ENCODE assay signal across 16 cellular contexts in the genomic region with DNA sequence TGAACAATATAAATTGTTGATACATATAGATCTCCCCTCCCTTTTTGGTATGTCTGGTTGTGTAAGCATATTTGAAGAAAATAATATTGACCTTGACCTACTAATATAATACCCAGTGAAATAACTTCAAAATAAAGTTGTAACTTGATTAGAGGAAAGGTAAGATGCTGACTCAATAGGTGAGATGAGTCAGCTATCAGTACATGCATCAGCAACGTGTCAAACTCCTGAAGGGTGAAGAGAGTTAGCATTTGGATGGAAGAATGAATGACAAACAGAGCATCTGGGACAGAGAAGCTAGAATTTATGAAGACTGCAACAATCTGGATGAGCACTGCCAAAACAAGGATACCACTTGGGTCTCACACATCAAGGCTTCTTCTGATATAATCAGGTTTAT.
DNase-seq lines count a peak whose midpoint lies in the region; ATAC-seq, FAIRE-seq and TF ChIP-seq lines count a peak whose summit lies in the region.
"Had no signal": no experiment of that assay in that cellular context is flagged by ENCODE, and none has a peak within 500 bp of the region (broad histone marks: within the 10 kb centered on the region; RNA-seq: fewer than 3 reads in every experiment).

No MANE protein-coding gene starts in this region.

- H3K36me3 ChIP-seq in K562 (ENCODE audit: control insufficient read depth, insufficient read depth, low read length) = no peaks in the 10 kb centered on the region
- H3K36me3 ChIP-seq: heart left ventricle, uterus had no signal

- no peak overlapping the region for H3K27ac ChIP-seq in K562 (ENCODE audit: extremely low read depth, low read depth, low read length)
- H3K27ac ChIP-seq: heart left ventricle, uterus had no signal

- BruUV-seq in K562 (replicated peaks; lab: Mats Ljungman, UMichigan) = no TSS peak

- intact Hi-C loops in K562 (cut with micrococcal nuclease) = no loop called here

- POLR2A ChIA-PET in K562 (lab: Yijun Ruan, JAX) = interaction anchor here (1.6 kb wide), 1 partner anchor 14 kb away, joined by 4 read pairs; no protein-coding TSS in a partner anchor

- no peaks in the 10 kb centered on the region for H3K9me1 ChIP-seq in K562 (ENCODE audit: control insufficient read depth, insufficient read depth, low read length)

- peaks cover 63% of the 10 kb centered on the region for H3K79me2 ChIP-seq in K562 (ENCODE audit: control insufficient read depth, insufficient read depth, low read length)

- H3K9ac ChIP-seq in K562 (ENCODE audit: insufficient read depth in 1 of 2, low read depth in 2 of 2, low read length in 2 of 2) = no peak overlapping the region

- no peak for TF ChIP-seq CTCF in K562 (IDR thresholded peaks at IDR 0.05 in 2 of 3, conservative IDR thresholded peaks at IDR 0.05 in 1 of 3; ENCODE audit: insufficient read depth in 2 of 3, low read depth in 1 of 3, low read length in 3 of 3)

- no peak overlapping the region for H3K4me3 ChIP-seq in K562
- H3K4me3 ChIP-seq: heart left ventricle, uterus had no signal

- peaks cover 54% of the 10 kb centered on the region for H3K4me1 Mint-ChIP-seq in activated naive CD4-positive, alpha-beta T cell treated with anti-CD3 and anti-CD28 coated beads, Interleukin-2, amount 50 U/mL, for 24 hours
- H3K4me1 Mint-ChIP-seq in stimulated activated effector memory CD8-positive, alpha-beta T cell treated with anti-CD3 and anti-CD28 coated beads, Interleukin-12 subunit alpha, Interleukin-12 subunit beta, amount 100 ng/mL, for 72 hours = peaks cover 44% of the 10 kb centered on the region

- H3K9me3 Mint-ChIP-seq in activated naive CD4-positive, alpha-beta T cell treated with anti-CD3 and anti-CD28 coated beads, Interleukin-2, amount 50 U/mL, for 24 hours = no peaks in the 10 kb centered on the region
- H3K9me3 Mint-ChIP-seq in stimulated activated effector memory CD8-positive, alpha-beta T cell treated with anti-CD3 and anti-CD28 coated beads, Interleukin-12 subunit alpha, Interleukin-12 subunit beta, amount 100 ng/mL, for 72 hours = no peaks in the 10 kb centered on the region
- H3K9me3 Mint-ChIP-seq: naive thymus-derived CD8-positive, alpha-beta T cell; T-cell had no signal

- CTCF ChIA-PET in K562 (lab: Yijun Ruan, JAX; ENCODE audit: low intra/inter-chr PET ratio) = no interaction called here

- in situ Hi-C loops in K562 (cut with MboI) = no loop called here

- ATAC-seq in K562 (no peak), HG03045 (IDR thresholded peaks at IDR 0.05; ENCODE audit: unreplicated experiment) (no peak)
- ATAC-seq in stimulated activated effector memory CD8-positive, alpha-beta T cell treated with anti-CD3 and anti-CD28 coated beads, Interleukin-12 subunit alpha, Interleukin-12 subunit beta, amount 100 ng/mL, for 72 hours = peak; percentile 81
- ATAC-seq: heart left ventricle; naive thymus-derived CD8-positive, alpha-beta T cell had no signal

- peaks cover 4% of the 10 kb centered on the region for H3K36me3 Mint-ChIP-seq in activated naive CD4-positive, alpha-beta T cell treated with anti-CD3 and anti-CD28 coated beads, Interleukin-2, amount 50 U/mL, for 24 hours
- no peaks in the 10 kb centered on the region for H3K36me3 Mint-ChIP-seq in stimulated activated effector memory CD8-positive, alpha-beta T cell treated with anti-CD3 and anti-CD28 coated beads, Interleukin-12 subunit alpha, Interleukin-12 subunit beta, amount 100 ng/mL, for 72 hours

- no peaks in the 10 kb centered on the region for H3K27me3 Mint-ChIP-seq in activated naive CD4-positive, alpha-beta T cell treated with anti-CD3 and anti-CD28 coated beads, Interleukin-2, amount 50 U/mL, for 24 hours
- H3K27me3 Mint-ChIP-seq: naive thymus-derived CD8-positive, alpha-beta T cell; T-cell had no signal

- H2AFZ ChIP-seq in K562 (ENCODE audit: low read depth, low read length) = no peak overlapping the region

- H3K4me2 ChIP-seq in K562 (ENCODE audit: insufficient read depth, low read length) = no peak overlapping the region

- H3K4me3 Mint-ChIP-seq in activated naive CD4-positive, alpha-beta T cell treated with anti-CD3 and anti-CD28 coated beads, Interleukin-2, amount 50 U/mL, for 24 hours = peak overlapping the region; percentile 0
- no peak overlapping the region for H3K4me3 Mint-ChIP-seq in stimulated activated effector memory CD8-positive, alpha-beta T cell treated with anti-CD3 and anti-CD28 coated beads, Interleukin-12 subunit alpha, Interleukin-12 subunit beta, amount 100 ng/mL, for 72 hours

- no peak for TF ChIP-seq POLR2A in K562 (conservative IDR thresholded peaks at IDR 0.05)

- no peak overlapping the region for H3K27ac Mint-ChIP-seq in activated naive CD4-positive, alpha-beta T cell treated with anti-CD3 and anti-CD28 coated beads, Interleukin-2, amount 50 U/mL, for 24 hours
- no peak overlapping the region for H3K27ac Mint-ChIP-seq in stimulated activated effector memory CD8-positive, alpha-beta T cell treated with anti-CD3 and anti-CD28 coated beads, Interleukin-12 subunit alpha, Interleukin-12 subunit beta, amount 100 ng/mL, for 72 hours
- H3K27ac Mint-ChIP-seq: T-cell had no signal

- no peaks in the 10 kb centered on the region for H3K9me3 ChIP-seq in K562 (replicated peaks; ENCODE audit: control insufficient read depth, insufficient read depth, low read depth, low read length)
- H3K9me3 ChIP-seq: heart left ventricle, uterus had no signal

- DNase-seq in activated naive CD4-positive, alpha-beta T cell treated with anti-CD3 and anti-CD28 coated beads, Interleukin-2, amount 50 U/mL, for 16 hours = no peak
- DNase-seq in HT1080 (ENCODE audit: low read depth) (peak; percentile 32), K562 (ENCODE audit: extremely low read depth in 1 of 4, low spot score in 3 of 4) (no peak), NCI-H2029 treated with DMSO at 0.1 percent for 48 hours (lab: John Stamatoyannopoulos, UW) (no peak), AG08395 (ENCODE audit: low spot score) (no peak)
- DNase-seq in stimulated activated effector memory CD8-positive, alpha-beta T cell treated with anti-CD3 and anti-CD28 coated beads, Interleukin-12 subunit alpha, Interleukin-12 subunit beta, amount 100 ng/mL, for 72 hours (ENCODE audit: low spot score in 2 of 2) = no peak
- DNase-seq: activated naive CD4-positive, alpha-beta T cell treated with Interleukin-2 at 50 U/mL for 16 hours; caudate nucleus; heart left ventricle; naive thymus-derived CD8-positive, alpha-beta T cell; NCI-H226; stimulated activated CD4-positive, alpha-beta T cell treated with anti-CD3 and anti-CD28 coated beads, Interleukin-2, amount 100 ng/mL, for 24 hours; T-cell; uterus had no signal

- H4K20me1 ChIP-seq in K562 (replicated peaks; ENCODE audit: control insufficient read depth, insufficient read depth, low read length) = no peaks in the 10 kb centered on the region

- FAIRE-seq in K562 (lab: Jason Lieb, UNC) = no peak

- WGBS in K562 (ENCODE audit: insufficient coverage, low coverage, missing lambda C conversion rate) = 0% methylated on average over 1 of the region's 1 CpG

- H3K4me1 ChIP-seq in K562 (replicated peaks in 1 of 2; ENCODE audit: control insufficient read depth in 2 of 2, insufficient read depth in 2 of 2, low read length in 2 of 2) = peaks cover 0 to 23% of the 10 kb centered on the region in 2 experiments; a peak in 3 of 5 replicates

- no peak for TF ChIP-seq EP300 in K562 (IDR thresholded peaks at IDR 0.05; ENCODE audit: low read length)

- TF ChIP-seq RAD21 in K562 (CRISPR knock-in tag; conservative IDR thresholded peaks at IDR 0.05 in 1 of 2, IDR thresholded peaks at IDR 0.05 in 1 of 2) = no peak

- H3K27me3 ChIP-seq in K562 (ENCODE audit: control insufficient read depth in 2 of 2, insufficient read depth in 2 of 2, low read length in 2 of 2) = no peaks in the 10 kb centered on the region
- H3K27me3 ChIP-seq: heart left ventricle, uterus had no signal

TF ChIP-seq in K562, 482 proteins besides CTCF, POLR2A, EP300 and RAD21 (continues in another document):
- TF ChIP-seq JUND (IDR thresholded peaks at IDR 0.05; ENCODE audit: borderline replicate concordance, low read depth, low read length) (peak; percentile 53; the same call in 1 of the 2 replicates), JUND (tag; IDR thresholded peaks at IDR 0.05; ENCODE audit: borderline replicate concordance, low read depth, low read length) (no peak), C11orf30 (IDR thresholded peaks at IDR 0.05; ENCODE audit: low read depth) (peak; percentile 43), ZNF316 (IDR thresholded peaks at IDR 0.05) (peak; percentile 37), IFI16 (CRISPR knock-in tag; IDR thresholded peaks at IDR 0.05) (no peak), NCOA4 (IDR thresholded peaks at IDR 0.05; ENCODE audit: partially characterized antibody) (no peak), DPF2 (IDR thresholded peaks at IDR 0.05) (0 out of 2 replicates have a peak, but pooled peaks have one; percentile 19), FOSL1 (tag; conservative IDR thresholded peaks at IDR 0.05) (peak; percentile 64)
- TF ChIP-seq, protein P1, sequence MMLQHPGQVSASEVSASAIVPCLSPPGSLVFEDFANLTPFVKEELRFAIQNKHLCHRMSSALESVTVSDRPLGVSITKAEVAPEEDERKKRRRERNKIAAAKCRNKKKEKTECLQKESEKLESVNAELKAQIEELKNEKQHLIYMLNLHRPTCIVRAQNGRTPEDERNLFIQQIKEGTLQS (IDR thresholded peaks at IDR 0.05) = peak; percentile 65; the same call in 1 of the 2 replicates
- TF ChIP-seq, protein P1 (CRISPR knock-in tag; conservative IDR thresholded peaks at IDR 0.05) = no peak
